25 cellular contexts compared by ENCODE assay signal in the genomic region with DNA sequence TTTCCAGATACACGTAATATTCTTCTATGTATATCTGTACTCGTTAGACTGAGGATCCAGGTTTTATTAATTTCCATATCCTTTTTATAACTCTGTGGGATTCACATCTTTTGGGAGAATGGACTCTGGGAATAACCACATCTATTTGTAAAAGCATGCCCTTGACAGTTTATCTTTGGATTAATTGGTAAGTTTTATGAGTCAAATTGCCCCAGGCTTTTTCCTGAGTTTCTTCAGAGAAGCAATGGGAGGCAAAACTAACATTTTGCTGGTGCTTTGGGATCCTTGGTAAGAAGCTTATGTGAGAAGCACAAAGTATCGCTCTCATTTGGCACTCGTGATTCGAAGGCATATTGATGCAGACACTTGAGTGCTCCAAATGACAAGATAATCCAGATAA.
A peak's percentile ranks its signal among the peaks of the same experiment; 100 is the strongest.
DNase-seq lines count a peak whose midpoint lies in the region; ATAC-seq and TF ChIP-seq lines count a peak whose summit lies in the region.
"Had no signal": no experiment of that assay in that cellular context is flagged by ENCODE, and none has a peak within 500 bp of the region (broad histone marks: within the 10 kb centered on the region; RNA-seq: fewer than 3 reads in every experiment).

No MANE protein-coding gene starts in this region.

- no peaks in the 10 kb centered on the region for H3K27me3 ChIP-seq in psoas muscle (ENCODE audit: insufficient read depth in 3 of 3, low read length in 2 of 3)
- H3K27me3 ChIP-seq in uterus: no peaks in the 10 kb centered on the region
- H3K27me3 ChIP-seq: BLaER1, body of pancreas, heart right ventricle, MG63 had no signal

- no peak overlapping the region for H3K27ac ChIP-seq in RWPE1
- H3K27ac ChIP-seq in psoas muscle: no peak overlapping the region
- no peak overlapping the region for H3K27ac ChIP-seq in uterus
- H3K27ac ChIP-seq: BLaER1, body of pancreas, GM23248, heart right ventricle, parathyroid adenoma, WERI-Rb-1 had no signal

- 82 to 87% (median 85%) methylated on average over 5 of the region's 5 CpGs for WGBS in psoas muscle, 3 donors

- peak; percentile 37 for DNase-seq in AG09309 (ENCODE audit: low read depth)
- DNase-seq in HFF-Myc (ENCODE audit: extremely low read depth, low read depth): peak; percentile 15
- peak; percentile 49 for DNase-seq in RWPE1 (ENCODE audit: low spot score)
- peak; percentile 23 for DNase-seq in dedifferentiated amniotic fluid mesenchymal stem cell (ENCODE audit: extremely low spot score)
- DNase-seq in psoas muscle: no peak
- no peak for DNase-seq in uterus
- no peak for DNase-seq in dermis blood vessel endothelial cell
- DNase-seq: ACHN; activated CD4-positive, alpha-beta T cell treated with anti-CD3 and anti-CD28 coated beads for 48 hours; activated gamma-delta T cell treated with Interleukin-2 at 50 U/mL for 16 hours; activated T-cell treated with anti-CD3 and anti-CD28 coated beads, Interleukin-2, amount 50 U/mL, for 4 hours; body of pancreas; Caco-2; DMS79; GM23248; heart right ventricle; MG63; NCI-H2081; stimulated activated CD4-positive, alpha-beta T cell treated with anti-CD3 and anti-CD28 coated beads, Interleukin-12 subunit alpha, Interleukin-12 subunit beta, amount 100 ng/mL, for 4 hours; stimulated activated CD4-positive, alpha-beta T cell treated with anti-CD3 and anti-CD28 coated beads, Interleukin-4, amount 100 ng/mL, for 1 hour; WERI-Rb-1 had no signal

- no peaks in the 10 kb centered on the region for H3K36me3 ChIP-seq in psoas muscle (ENCODE audit: insufficient read depth in 1 of 2, low read depth in 1 of 2)
- H3K36me3 ChIP-seq in uterus: no peaks in the 10 kb centered on the region
- H3K36me3 ChIP-seq: BLaER1, heart right ventricle, MG63, WERI-Rb-1 had no signal

- POLR2A ChIA-PET in RWPE1 (lab: Yijun Ruan, JAX; ENCODE audit: low non-redundant PET): no interaction called here

- no peak for TF ChIP-seq CTCF in AG09309 (IDR thresholded peaks at IDR 0.05; ENCODE audit: control insufficient read depth, insufficient read depth, low read depth, low read length, missing control alignments)
- TF ChIP-seq CTCF in HFF-Myc (IDR thresholded peaks at IDR 0.05; ENCODE audit: low read depth, low read length, missing control alignments): no peak
- no peak for TF ChIP-seq CTCF in RWPE1 (conservative IDR thresholded peaks at IDR 0.05; ENCODE audit: low read depth)
- no peak for TF ChIP-seq CTCF in psoas muscle (IDR thresholded peaks at IDR 0.05)
- no peak for TF ChIP-seq CTCF in uterus (IDR thresholded peaks at IDR 0.05)

- intact Hi-C loops in psoas muscle (cut with DNase I): no loop called here
- intact Hi-C loops in uterus (cut with DNase I; ENCODE audit: low total_unique reads): no loop called here

- H3K9me3 ChIP-seq in psoas muscle (no peaks in the 10 kb centered on the region), uterus (no peaks in the 10 kb centered on the region)
- H3K9me3 ChIP-seq: BLaER1, body of pancreas, Caco-2, heart right ventricle, MG63 had no signal

- no peak for TF ChIP-seq POLR2A in uterus (IDR thresholded peaks at IDR 0.05)

- no peak for ATAC-seq in HG03439 (IDR thresholded peaks at IDR 0.05; ENCODE audit: unreplicated experiment)
- ATAC-seq in psoas muscle: no peak
- ATAC-seq: activated T-cell treated with anti-CD3 and anti-CD28 coated beads, Interleukin-2, amount 50 U/mL, for 4 hours; body of pancreas; heart right ventricle; sciatic nerve had no signal

- CTCF ChIA-PET in RWPE1 (lab: Yijun Ruan, JAX): interaction anchor here (0.7 kb wide), 1 partner anchor 857 kb away, joined by 3 read pairs; no protein-coding TSS in a partner anchor

- no peak overlapping the region for H3K4me3 ChIP-seq in AG09309 (ENCODE audit: control insufficient read depth, low read depth, low read length)
- H3K4me3 ChIP-seq in HFF-Myc (replicated peaks; ENCODE audit: low read depth, low read length): no peak overlapping the region
- no peak overlapping the region for H3K4me3 ChIP-seq in psoas muscle
- H3K4me3 ChIP-seq in uterus: no peak overlapping the region
- H3K4me3 ChIP-seq: BLaER1, body of pancreas, GM23248, heart right ventricle, MG63 had no signal

- H3K4me1 ChIP-seq in psoas muscle: no peaks in the 10 kb centered on the region
- H3K4me1 ChIP-seq in uterus: no peaks in the 10 kb centered on the region
- H3K4me1 ChIP-seq: BLaER1, body of pancreas, Caco-2, heart right ventricle, parathyroid adenoma had no signal

Comparison
In these comparisons a context has a peak if more than half of its experiments do, and no peak if none do; other contexts are left out.
1. DNase-seq: peak in AG09309 (single experiment), HFF-Myc (single experiment), RWPE1 (single experiment) and dedifferentiated amniotic fluid mesenchymal stem cell (single experiment); none in psoas muscle (0 of 2), uterus (0 of 2) and dermis blood vessel endothelial cell (single experiment).